9 cellular contexts compared by ENCODE assay signal in genomic region chr11:59097113-59097708, GRCh38. TPM values are rescaled to one million over a fixed set of nuclear protein-coding genes. Genes with fewer than 3 reads are reported as not detected.
DNase-seq lines count a peak whose midpoint lies in the region; ATAC-seq and TF ChIP-seq lines count a peak whose summit lies in the region.
"Had no signal": no experiment of that assay in that cellular context is flagged by ENCODE, and none has a peak within 500 bp of the region (broad histone marks: within the 10 kb centered on the region; RNA-seq: fewer than 3 reads in every experiment).

No MANE protein-coding gene starts in this region.

- H3K4me3 Mint-ChIP-seq in activated B cell treated with CpG ODN at 0.5 μM for 24 hours (peak overlapping the region; percentile 73), chondrocyte (ENCODE audit: unreplicated experiment) (no peak overlapping the region)

- H3K27ac ChIP-seq in lung (ENCODE audit: low read depth in 1 of 2, low read length in 1 of 2), result no peak overlapping the region
- H3K27ac ChIP-seq: ovary had no signal

- ATAC-seq in GM18519 (IDR thresholded peaks at IDR 0.05; ENCODE audit: low FRiP score, unreplicated experiment), result peak; percentile 40
- peak; percentile 23 for ATAC-seq in activated B cell treated with CpG ODN at 0.5 μM for 24 hours (ENCODE audit: low read depth)
- peak; percentile 68 for ATAC-seq in lung (ENCODE audit: insufficient read depth, low FRiP score)
- no peak for ATAC-seq in HG03045 (IDR thresholded peaks at IDR 0.05; ENCODE audit: unreplicated experiment)

- H3K36me3 Mint-ChIP-seq in activated B cell treated with CpG ODN at 0.5 μM for 24 hours (ENCODE audit: low read depth) (peaks cover 65% of the 10 kb centered on the region), chondrocyte (ENCODE audit: low read depth) (no peaks in the 10 kb centered on the region)

- H3K27me3 Mint-ChIP-seq in activated B cell treated with CpG ODN at 0.5 μM for 24 hours (no peaks in the 10 kb centered on the region), chondrocyte (ENCODE audit: low read depth) (peaks cover 69% of the 10 kb centered on the region)

- no peaks in the 10 kb centered on the region for H3K4me1 ChIP-seq in lung (ENCODE audit: control insufficient read depth in 2 of 2, insufficient read depth in 2 of 2, low read length in 2 of 2)

- H3K4me3 ChIP-seq in lung, result no peak overlapping the region
- H3K4me3 ChIP-seq: ovary had no signal

- CTCF ChIA-PET in activated B cell treated with CpG ODN at 0.5 μM for 24 hours (lab: Charles Lee), result interaction anchor here (0.8 to 2.7 kb wide), 7 partner anchors 9 to 61 kb away, joined by 3 to 24 read pairs (median 4); partner anchors contain the start of gene FAM111B

- no peaks in the 10 kb centered on the region for H3K9me3 Mint-ChIP-seq in activated B cell treated with CpG ODN at 0.5 μM for 24 hours
- H3K9me3 Mint-ChIP-seq in chondrocyte (ENCODE audit: low read depth), result no peaks in the 10 kb centered on the region

- peak overlapping the region; percentile 91 for H3K27ac Mint-ChIP-seq in activated B cell treated with CpG ODN at 0.5 μM for 24 hours
- no peak overlapping the region for H3K27ac Mint-ChIP-seq in chondrocyte (ENCODE audit: unreplicated experiment)

- DNase-seq in AG08395 (ENCODE audit: low spot score), result peak; percentile 39
- DNase-seq in LoVo (ENCODE audit: low spot score), result peak; percentile 47
- no peak for DNase-seq in activated B cell treated with CpG ODN at 0.5 μM for 24 hours
- no peak for DNase-seq in chondrocyte (ENCODE audit: low spot score)
- DNase-seq in lung (ENCODE audit: low spot score), result peak; percentile 60
- peak; percentile 76 for DNase-seq in stimulated activated CD8-positive, alpha-beta memory T cell treated with anti-CD3 and anti-CD28 coated beads, Interleukin-4, amount 100 ng/mL, for 48 hours

- 89 to 96% methylated on average over 5 of the region's 5 CpGs for WGBS in lung, 2 donors

- no peaks in the 10 kb centered on the region for H3K36me3 ChIP-seq in lung (ENCODE audit: control insufficient read depth in 2 of 2, insufficient read depth in 2 of 2, low read length in 2 of 2)
- H3K36me3 ChIP-seq: ovary had no signal

- intact Hi-C loops in activated B cell treated with CpG ODN at 0.5 μM for 24 hours (cut with micrococcal nuclease), result loop anchor here (1.0 to 5.0 kb wide), 2 partner anchors 39 to 185 kb away; no protein-coding TSS in a partner anchor

- H3K9me3 ChIP-seq in lung (ENCODE audit: control insufficient read depth in 2 of 2, insufficient read depth in 1 of 2, low read length in 1 of 2), result no peaks in the 10 kb centered on the region
- H3K9me3 ChIP-seq: ovary had no signal

- no peak for TF ChIP-seq CTCF in activated B cell treated with CpG ODN at 0.5 μM for 24 hours (IDR thresholded peaks at IDR 0.05)
- TF ChIP-seq CTCF in chondrocyte (IDR thresholded peaks at IDR 0.05), result peak; percentile 84
- TF ChIP-seq CTCF in lung (IDR thresholded peaks at IDR 0.05; ENCODE audit: control extremely low read depth, extremely low read depth), result peak; percentile 25

- H3K27me3 ChIP-seq in lung (ENCODE audit: control insufficient read depth, insufficient read depth), result no peaks in the 10 kb centered on the region
- H3K27me3 ChIP-seq: ovary had no signal

- H3K4me1 Mint-ChIP-seq in activated B cell treated with CpG ODN at 0.5 μM for 24 hours (peaks cover 91% of the 10 kb centered on the region), chondrocyte (ENCODE audit: low read depth) (peaks cover 5% of the 10 kb centered on the region)

- POLR2A ChIA-PET in activated B cell treated with CpG ODN at 0.5 μM for 24 hours (lab: Charles Lee), result interaction anchor here (0.6 to 3.7 kb wide), 11 partner anchors 11 to 519 kb away, joined by 3 to 46 read pairs (median 6); partner anchors contain the start of gene FAM111B

RNA-seq across cellular contexts. Expression of gene FAM111B, which starts 9.8 kb away (rescaled TPM):
- total RNA-seq in activated B cell treated with CpG ODN at 0.5 μM for 24 hours (48.0 and 49.1 TPM in 2 replicates), chondrocyte (1.3 to 7.6 TPM (median 1.6 TPM) in 3 replicates), lung (1 to 10 TPM; 3.0 to 6.9 TPM)
- polyA plus RNA-seq in lung, result 1 to 10 TPM in 1 of 2 donors, under 1 TPM in 1; 0.94 to 1.5 TPM

RNA-seq across cellular contexts. Expression of gene GLYATL1B, which starts 11.1 kb away (rescaled TPM):
- total RNA-seq in activated B cell treated with CpG ODN at 0.5 μM for 24 hours, result not detected in 2 replicates
- total RNA-seq in chondrocyte, result not detected in 3 replicates
- total RNA-seq in lung, result not detected
- polyA plus RNA-seq in lung, result not detected
- total RNA-seq: ovary had no signal
- polyA plus RNA-seq: ovary had no signal

RNA-seq across cellular contexts. Expression of gene FAM111A, which starts 45.4 kb away (rescaled TPM):
- total RNA-seq in activated B cell treated with CpG ODN at 0.5 μM for 24 hours (51.5 and 64.3 TPM in 2 replicates), chondrocyte (10.8 to 22.3 TPM (median 11.6 TPM) in 3 replicates), lung (10 to 100 TPM; 34.1 to 73.3 TPM)
- 10 to 100 TPM; 14.9 to 44.8 TPM for polyA plus RNA-seq in lung

Comparison
In these comparisons a context has a peak if more than half of its experiments do, and no peak if none do; other contexts are left out.
1. DNase-seq: peak in AG08395 (single experiment), LoVo (single experiment), lung (single experiment) and stimulated activated CD8-positive, alpha-beta memory T cell treated with anti-CD3 and anti-CD28 coated beads, Interleukin-4, amount 100 ng/mL, for 48 hours (single experiment); none in activated B cell treated with CpG ODN at 0.5 μM for 24 hours (single experiment) and chondrocyte (single experiment).